7 cellular contexts compared by ENCODE assay signal in genomic region chr14:105087963-105088811, GRCh38. TPM values are rescaled to one million over a fixed set of nuclear protein-coding genes. Genes with fewer than 3 reads are reported as not detected.
DNase-seq lines count a peak whose midpoint lies in the region; ATAC-seq and TF ChIP-seq lines count a peak whose summit lies in the region.

No MANE protein-coding gene starts in this region.

- peaks cover 33% of the 10 kb centered on the region for H4K20me1 ChIP-seq in osteoblast (ENCODE audit: insufficient read depth, low read length)

- H3K36me3 ChIP-seq in esophagus squamous epithelium (no peaks in the 10 kb centered on the region), osteoblast (ENCODE audit: insufficient read depth, low read length) (no peaks in the 10 kb centered on the region)

- peak overlapping the region; percentile 100 for H3K27ac ChIP-seq in RWPE1
- H3K27ac ChIP-seq in esophagus squamous epithelium = peak overlapping the region; percentile 48 to 85 (median 70)
- peak overlapping the region; percentile 49 for H3K27ac ChIP-seq in osteoblast (ENCODE audit: low read depth, low read length)

- H3K4me3 ChIP-seq in esophagus squamous epithelium = peak overlapping the region; percentile 19 to 65 (median 46)
- H3K4me3 ChIP-seq in osteoblast (ENCODE audit: insufficient read depth, low read length) = peak overlapping the region; percentile 78

- H3K4me1 ChIP-seq in esophagus squamous epithelium (peaks cover 49 to 78% (median 49%) of the 10 kb centered on the region in 3 donors), osteoblast (ENCODE audit: insufficient read depth, low read length) (peaks cover 32% of the 10 kb centered on the region)

- no peak for TF ChIP-seq POLR2A in esophagus squamous epithelium (IDR thresholded peaks at IDR 0.05)

- H3K9me3 ChIP-seq in esophagus squamous epithelium = no peaks in the 10 kb centered on the region
- no peaks in the 10 kb centered on the region for H3K9me3 ChIP-seq in osteoblast (ENCODE audit: low read depth, low read length)

- CTCF ChIA-PET in RWPE1 (lab: Yijun Ruan, JAX) = interaction anchor here (0.6 to 8.1 kb wide), 5 partner anchors 10 to 176 kb away, joined by 3 to 99 read pairs (median 5); partner anchors contain the start of gene JAG2

- peak; percentile 30 for DNase-seq in GM20000 (ENCODE audit: low spot score)
- peak; percentile 75 for DNase-seq in RWPE1 (ENCODE audit: low spot score)
- no peak for DNase-seq in esophagus squamous epithelium (lab: John Stamatoyannopoulos, UW)
- DNase-seq in osteoblast (ENCODE audit: insufficient read length, low spot score, missing footprints) = peak; percentile 95
- DNase-seq in stimulated activated CD4-positive, alpha-beta T cell treated with anti-CD3 and anti-CD28 coated beads, Interleukin-15, amount 100 ng/mL, for 24 hours = no peak
- DNase-seq in NCI-H1092 treated with DMSO at 0.1 percent for 48 hours (lab: John Stamatoyannopoulos, UW) = no peak

- intact Hi-C loops in esophagus squamous epithelium (cut with DNase I) = loop anchor here (10.0 kb wide), 1 partner anchor 257 kb away; no protein-coding TSS in a partner anchor

- H3K79me2 ChIP-seq in osteoblast (ENCODE audit: insufficient read depth, low read length) = no peaks in the 10 kb centered on the region

- WGBS in esophagus squamous epithelium, 2 donors = 6 to 42% methylated on average over 6 to 14 of the region's 44 CpGs

- H3K27me3 ChIP-seq in esophagus squamous epithelium (peaks cover 0 to 60% (median 0%) of the 10 kb centered on the region in 4 donors), osteoblast (ENCODE audit: insufficient read depth, low read length) (no peaks in the 10 kb centered on the region)

- ATAC-seq in HG02973 (IDR thresholded peaks at IDR 0.05; ENCODE audit: unreplicated experiment) = no peak

- POLR2A ChIA-PET in RWPE1 (lab: Yijun Ruan, JAX; ENCODE audit: low non-redundant PET) = interaction anchor here (1.1 to 2.0 kb wide), 2 partner anchors 77 to 119 kb away, joined by 3 to 5 read pairs; no protein-coding TSS in a partner anchor

- peak overlapping the region; percentile 86 for H3K4me2 ChIP-seq in osteoblast (ENCODE audit: insufficient read depth, low read length)

- H2AFZ ChIP-seq in osteoblast (ENCODE audit: low read length) = no peak overlapping the region

- TF ChIP-seq CTCF in GM20000 (IDR thresholded peaks at IDR 0.05; ENCODE audit: extremely low read depth, missing control alignments) (no peak), RWPE1 (conservative IDR thresholded peaks at IDR 0.05; ENCODE audit: low read depth) (no peak), esophagus squamous epithelium (IDR thresholded peaks at IDR 0.05) (no peak), osteoblast (IDR thresholded peaks at IDR 0.05; ENCODE audit: extremely low read depth, low read depth, low read length) (no peak)

RNA-seq across cellular contexts. Expression of gene GPR132, which starts 23.0 kb away (rescaled TPM):
- total RNA-seq in esophagus squamous epithelium = 1 to 10 TPM in 3 of 4 donors, under 1 TPM in 1; 0.79 to 5.0 (median 1.6) TPM
- total RNA-seq in osteoblast = under 0.01 TPM in 2 replicates

Comparison
In these comparisons a context has a peak if more than half of its experiments do, and no peak if none do; other contexts are left out.
1. DNase-seq: peak in GM20000 (single experiment), RWPE1 (single experiment) and osteoblast (single experiment); none in esophagus squamous epithelium (single experiment), stimulated activated CD4-positive, alpha-beta T cell treated with anti-CD3 and anti-CD28 coated beads, Interleukin-15, amount 100 ng/mL, for 24 hours (single experiment) and NCI-H1092 treated with DMSO at 0.1 percent for 48 hours (single experiment).
2. H3K27ac ChIP-seq: peak in every context shown above with its lines; median percentile 100 in RWPE1; 70 in esophagus squamous epithelium; 49 in osteoblast.